13 cellular contexts compared by ENCODE assay signal in genomic region chr15:22961661-22962221, GRCh38. TPM values are rescaled to one million over a fixed set of nuclear protein-coding genes. Genes with fewer than 3 reads are reported as not detected.
A peak's percentile ranks its signal among the peaks of the same experiment; 100 is the strongest.
DNase-seq lines count a peak whose midpoint lies in the region; ATAC-seq lines count a peak whose summit lies in the region.
"Had no signal": no experiment of that assay in that cellular context is flagged by ENCODE, and none has a peak within 500 bp of the region (broad histone marks: within the 10 kb centered on the region; RNA-seq: fewer than 3 reads in every experiment).

No MANE protein-coding gene starts in this region.

- no peak overlapping the region for H3K4me3 ChIP-seq in skin epidermis

- peak overlapping the region in 11 of 21 experiments; percentile 6 to 70 (median 26) for H3K27ac ChIP-seq in skin epidermis
- H3K27ac ChIP-seq: C4-2B had no signal

- intact Hi-C loops in left ventricle myocardium superior (cut with micrococcal nuclease): no loop called here

- peak; percentile 38 for DNase-seq in EL
- DNase-seq in astrocyte of the hippocampus (ENCODE audit: low read depth, low spot score): peak; percentile 26
- no peak for DNase-seq in left ventricle myocardium superior
- no peak for DNase-seq in SIG-M5 (lab: John Stamatoyannopoulos, UW)
- no peak for DNase-seq in activated T-cell treated with anti-CD3 and anti-CD28 coated beads, Interleukin-2, amount 50 U/mL, for 1 hour
- no peak for DNase-seq in NCI-H2107 (lab: John Stamatoyannopoulos, UW)
- no peak for DNase-seq in retina
- DNase-seq: GF-D8, NCI-H510A treated with DMSO at 0.1 percent for 48 hours, trophoblast cell had no signal

- ATAC-seq in left ventricle myocardium superior: peak; percentile 31
- ATAC-seq: activated CD4-positive, CD25-positive, alpha-beta regulatory T cell treated with anti-CD3 and anti-CD28 coated beads, Interleukin-2, amount 50 U/mL, for 24 hours had no signal

RNA-seq across cellular contexts. Expression of gene CYFIP1, which starts 18.4 kb away (rescaled TPM):
- total RNA-seq in left ventricle myocardium superior: 32.4 TPM

Comparison
In these comparisons a context has a peak if more than half of its experiments do, and no peak if none do; other contexts are left out.
1. DNase-seq: peak in EL (single experiment) and astrocyte of the hippocampus (single experiment); none in left ventricle myocardium superior (single experiment), SIG-M5 (single experiment), activated T-cell treated with anti-CD3 and anti-CD28 coated beads, Interleukin-2, amount 50 U/mL, for 1 hour (single experiment), NCI-H2107 (single experiment) and retina (single experiment).